15 cellular contexts compared by ENCODE assay signal in the genomic region with DNA sequence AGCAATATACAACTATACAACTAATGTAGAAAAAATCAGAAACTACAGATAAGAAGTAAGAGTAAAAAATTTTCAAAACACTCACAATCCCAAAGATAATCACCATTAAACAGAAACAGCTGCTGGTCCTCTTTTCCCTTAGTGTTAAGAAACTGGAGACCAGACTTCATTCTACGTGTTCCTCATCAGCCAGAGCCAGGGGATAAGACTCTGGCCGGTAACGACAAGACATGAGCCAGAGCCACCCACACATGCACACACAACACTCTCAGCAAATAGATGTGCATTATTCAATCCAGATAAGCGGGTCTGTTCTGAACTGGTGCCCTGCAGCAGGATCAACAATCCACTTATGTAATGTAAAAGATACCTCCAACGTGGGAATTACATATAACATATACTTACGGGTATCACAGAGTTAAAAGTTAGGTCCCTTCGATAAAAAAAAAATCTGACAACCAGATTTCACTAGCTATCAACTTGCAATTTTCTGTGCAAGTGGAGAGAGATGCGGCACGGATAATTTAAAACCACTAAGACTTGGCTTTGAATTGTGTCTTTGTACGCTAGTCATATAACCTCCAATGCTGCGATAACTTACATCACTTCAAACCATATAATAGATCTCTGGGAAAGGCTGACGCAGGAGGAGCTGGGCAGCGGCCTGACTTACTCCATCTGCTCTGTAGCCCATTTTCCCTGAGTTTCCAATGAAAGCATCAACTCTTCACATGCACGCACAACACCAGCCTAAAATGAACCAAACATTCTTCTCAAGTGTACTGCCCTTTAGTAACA. TPM values are rescaled to one million over a fixed set of nuclear protein-coding genes. Genes with fewer than 3 reads are reported as not detected.
DNase-seq lines count a peak whose midpoint lies in the region; ATAC-seq and TF ChIP-seq lines count a peak whose summit lies in the region.
"Had no signal": no experiment of that assay in that cellular context is flagged by ENCODE, and none has a peak within 500 bp of the region (broad histone marks: within the 10 kb centered on the region; RNA-seq: fewer than 3 reads in every experiment).

No MANE protein-coding gene starts in this region.

- H3K4me1 ChIP-seq in esophagus squamous epithelium (peaks cover 11 to 60% (median 22%) of the 10 kb centered on the region in 3 donors), tibial artery (peaks cover 0 to 64% (median 39%) of the 10 kb centered on the region in 4 donors)

- DNase-seq in NCI-H82 (lab: John Stamatoyannopoulos, UW): peak; percentile 21
- no peak for DNase-seq in esophagus squamous epithelium (lab: John Stamatoyannopoulos, UW)
- peak; percentile 55 for DNase-seq in iris pigment epithelial cell (ENCODE audit: low read depth)
- DNase-seq in tibial artery: no peak
- DNase-seq in DMS79 treated with DMSO at 0.1 percent for 48 hours (lab: John Stamatoyannopoulos, UW): no peak
- DNase-seq in activated effector memory CD4-positive, alpha-beta T cell treated with Interleukin-2 at 50 U/mL for 16 hours: no peak
- DNase-seq: activated CD8-positive, alpha-beta T cell treated with anti-CD3 and anti-CD28 coated beads for 36 hours; CD4-positive, alpha-beta memory T cell; H9; NCI-H2081; NCI-H748 treated with DMSO at 0.1 percent for 48 hours; stimulated activated naive CD4-positive, alpha-beta T cell had no signal

- TF ChIP-seq CTCF in esophagus squamous epithelium (IDR thresholded peaks at IDR 0.05) (no peak), tibial artery (IDR thresholded peaks at IDR 0.05) (no peak)

- H3K4me3 ChIP-seq in esophagus squamous epithelium (no peak overlapping the region), tibial artery (no peak overlapping the region)

- peak overlapping the region in 3 of 4 donors; percentile 19 to 36 (median 34) for H3K27ac ChIP-seq in esophagus squamous epithelium
- peak overlapping the region; percentile 34 to 48 for H3K27ac ChIP-seq in tibial artery

- H3K9me3 ChIP-seq in esophagus squamous epithelium (no peaks in the 10 kb centered on the region), tibial artery (no peaks in the 10 kb centered on the region)

- 48 to 61% methylated on average over 14 of the region's 14 CpGs for WGBS in esophagus squamous epithelium, 2 donors

- H3K36me3 ChIP-seq in esophagus squamous epithelium (no peaks in the 10 kb centered on the region), tibial artery (no peaks in the 10 kb centered on the region)

- ATAC-seq in HG02938 (IDR thresholded peaks at IDR 0.05; ENCODE audit: unreplicated experiment): no peak
- ATAC-seq in GM18505 (IDR thresholded peaks at IDR 0.05; ENCODE audit: unreplicated experiment): no peak
- ATAC-seq: activated CD8-positive, alpha-beta T cell treated with anti-CD3 and anti-CD28 coated beads for 36 hours; esophagus mucosa had no signal

- TF ChIP-seq POLR2A in esophagus squamous epithelium (IDR thresholded peaks at IDR 0.05) (no peak), GM18505 (IDR thresholded peaks at IDR 0.05; ENCODE audit: borderline replicate concordance, extremely low read depth, insufficient read depth, insufficient read length) (no peak)

- intact Hi-C loops in esophagus squamous epithelium (cut with DNase I) (no loop called here), tibial artery (cut with DNase I; ENCODE audit: low total_unique reads) (no loop called here)

- H3K27me3 ChIP-seq in esophagus squamous epithelium: no peaks in the 10 kb centered on the region
- H3K27me3 ChIP-seq in tibial artery: no peaks in the 10 kb centered on the region

RNA-seq across cellular contexts. Expression of gene PRICKLE2, which starts 17.8 kb away (rescaled TPM):
- total RNA-seq in esophagus squamous epithelium: 10 to 100 TPM in 2 of 4 donors, 1 to 10 TPM in 2; 3.4 to 29.2 (median 12.6) TPM
- total RNA-seq: activated CD8-positive, alpha-beta T cell treated with anti-CD3 and anti-CD28 coated beads for 36 hours; CD4-positive, alpha-beta memory T cell had no signal

Comparison
In these comparisons a context has a peak if more than half of its experiments do, and no peak if none do; other contexts are left out.
1. DNase-seq: peak in NCI-H82 (single experiment) and iris pigment epithelial cell (single experiment); none in esophagus squamous epithelium (single experiment), tibial artery (0 of 2), DMS79 treated with DMSO at 0.1 percent for 48 hours (single experiment) and activated effector memory CD4-positive, alpha-beta T cell treated with Interleukin-2 at 50 U/mL for 16 hours (single experiment).